In the genomic region with DNA sequence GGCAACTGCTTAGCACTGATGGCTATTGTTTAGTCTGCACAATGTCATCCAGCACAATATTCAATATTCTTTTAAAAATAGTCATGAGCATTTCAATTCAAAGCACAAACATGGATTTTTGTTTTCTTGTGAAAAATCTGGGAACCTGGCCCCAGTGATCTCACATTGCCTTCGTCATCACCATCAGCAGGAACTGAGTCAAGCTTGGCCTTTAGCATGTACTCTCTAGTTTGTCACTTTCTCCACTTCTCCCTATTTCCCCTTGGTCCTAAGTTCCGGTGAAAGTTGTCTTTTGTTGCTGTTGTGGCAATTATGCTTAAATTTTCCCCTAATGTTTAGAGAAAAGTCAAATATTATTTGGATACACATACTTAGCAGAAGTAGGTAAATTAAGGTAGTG, we compare ENCODE assay signal across 27 cellular contexts.
"Had no signal": no experiment of that assay in that cellular context is flagged by ENCODE, and none has a peak within 500 bp of the region (broad histone marks: within the 10 kb centered on the region; RNA-seq: fewer than 3 reads in every experiment).

No MANE protein-coding gene starts in this region.

- H3K27ac Mint-ChIP-seq: activated CD4-positive, alpha-beta memory T cell treated with anti-CD3 and anti-CD28 coated beads for 36 hours; activated CD4-positive, alpha-beta T cell treated with anti-CD3 and anti-CD28 coated beads, Interleukin-2, amount 10 ng/mL, durations not matched to agents 7 days and 5 days; activated naive CD4-positive, alpha-beta T cell treated with anti-CD3 and anti-CD28 coated beads for 36 hours; activated naive CD8-positive, alpha-beta T cell; activated T-helper 17 cell treated with anti-CD3 and anti-CD28 coated beads, Interleukin-2, amount 50 U/mL, for 72 hours; brain; T-helper 17 cell had no signal

- H3K4me2 ChIP-seq: PC-9 had no signal

- ATAC-seq: activated T-helper 17 cell treated with anti-CD3 and anti-CD28 coated beads, Interleukin-2, amount 50 U/mL, for 72 hours; T-helper 17 cell had no signal

- H3K27me3 ChIP-seq: cardiac muscle cell had no signal

- H3K4me3 ChIP-seq: cardiac muscle cell, PC-9 had no signal

- H3K27me3 Mint-ChIP-seq: activated B cell treated with CpG ODN at 0.5 μM for 24 hours; activated CD4-positive, alpha-beta memory T cell treated with anti-CD3 and anti-CD28 coated beads for 36 hours; activated CD4-positive, alpha-beta T cell treated with anti-CD3 and anti-CD28 coated beads, Interleukin-2, amount 10 ng/mL, durations not matched to agents 7 days and 5 days; activated naive CD8-positive, alpha-beta T cell; activated T-helper 17 cell treated with anti-CD3 and anti-CD28 coated beads, Interleukin-2, amount 50 U/mL, for 72 hours; brain; T-helper 17 cell had no signal

- H3K27ac ChIP-seq: cardiac muscle cell, PC-9 had no signal

- H3K9me3 Mint-ChIP-seq: activated B cell treated with CpG ODN at 0.5 μM for 24 hours; activated CD4-positive, alpha-beta T cell treated with anti-CD3 and anti-CD28 coated beads, Interleukin-2, amount 10 ng/mL, durations not matched to agents 7 days and 5 days; brain had no signal

- H2AFZ ChIP-seq: PC-9 had no signal

- FAIRE-seq: astrocyte, TTC549 had no signal

- DNase-seq: activated B cell treated with CpG ODN at 0.5 μM for 24 hours; activated CD4-positive, alpha-beta memory T cell treated with anti-CD3 and anti-CD28 coated beads for 36 hours; activated CD4-positive, alpha-beta T cell treated with anti-CD3 and anti-CD28 coated beads for 1 hour; activated CD4-positive, alpha-beta T cell treated with anti-CD3 and anti-CD28 coated beads, Interleukin-2, amount 10 ng/mL, durations not matched to agents 7 days and 5 days; activated gamma-delta T cell; activated naive CD4-positive, alpha-beta T cell treated with anti-CD3 and anti-CD28 coated beads for 36 hours; activated T-cell treated with anti-CD3 and anti-CD28 coated beads for 4 hours; activated T-cell treated with anti-CD3 and anti-CD28 coated beads, Interleukin-2, amount 50 U/mL, for 48 hours; amygdala; Kasumi-1; KBM-7; NCI-H1048; NCI-H2029; NCI-H2107; NCI-H2171 treated with DMSO at 0.1 percent for 48 hours; NCI-H226; NCI-H510A treated with DMSO at 0.1 percent for 48 hours; PC-9; SHP77 treated with DMSO at 0.1 percent for 48 hours; T-helper 17 cell; T1000 had no signal

- H3K4me3 Mint-ChIP-seq: activated CD4-positive, alpha-beta memory T cell treated with anti-CD3 and anti-CD28 coated beads for 36 hours; activated CD4-positive, alpha-beta T cell treated with anti-CD3 and anti-CD28 coated beads, Interleukin-2, amount 10 ng/mL, durations not matched to agents 7 days and 5 days; activated naive CD4-positive, alpha-beta T cell treated with anti-CD3 and anti-CD28 coated beads for 36 hours; activated naive CD8-positive, alpha-beta T cell; activated T-helper 17 cell treated with anti-CD3 and anti-CD28 coated beads, Interleukin-2, amount 50 U/mL, for 72 hours; brain; T-helper 17 cell had no signal

- H3K4me1 Mint-ChIP-seq: activated CD4-positive, alpha-beta T cell treated with anti-CD3 and anti-CD28 coated beads, Interleukin-2, amount 10 ng/mL, durations not matched to agents 7 days and 5 days; activated T-helper 17 cell treated with anti-CD3 and anti-CD28 coated beads, Interleukin-2, amount 50 U/mL, for 72 hours; brain; T-helper 17 cell had no signal

- H3K36me3 ChIP-seq: cardiac muscle cell had no signal
